In the genomic region with DNA sequence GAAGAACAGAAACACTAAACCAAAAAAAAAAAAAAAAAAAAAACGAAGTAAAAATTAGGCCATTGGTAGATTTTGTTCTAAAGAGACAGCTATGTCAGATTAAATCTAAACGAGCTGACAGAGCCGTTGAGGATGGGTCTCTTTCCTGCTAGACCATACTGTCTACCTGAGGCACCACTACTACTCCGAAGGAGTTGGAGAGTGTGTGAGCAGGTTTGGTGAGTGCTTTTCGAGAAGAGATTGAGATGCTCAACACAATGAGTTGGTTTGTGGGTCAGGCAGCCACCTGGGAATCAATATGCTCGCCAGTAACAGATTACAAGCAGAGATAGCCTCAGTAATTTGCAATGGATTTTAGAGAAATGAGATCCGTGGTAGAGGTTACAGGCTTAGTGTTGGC, we compare ENCODE assay signal across 22 cellular contexts.
DNase-seq lines count a peak whose midpoint lies in the region; ATAC-seq and TF ChIP-seq lines count a peak whose summit lies in the region.
"Had no signal": no experiment of that assay in that cellular context is flagged by ENCODE, and none has a peak within 500 bp of the region (broad histone marks: within the 10 kb centered on the region; RNA-seq: fewer than 3 reads in every experiment).

No MANE protein-coding gene starts in this region.

- H2BK5ac ChIP-seq in IMR-90 (ENCODE audit: low read depth, low read length, poor library complexity, severe bottlenecking) = peak overlapping the region; percentile 4

- H3K4me2 ChIP-seq in IMR-90 (ENCODE audit: low read depth, low read length) (no peak overlapping the region), osteoblast (ENCODE audit: insufficient read depth, low read length) (peak overlapping the region; percentile 28)

- H3K36me3 Mint-ChIP-seq in endothelial cell (ENCODE audit: low read depth, unreplicated experiment) = peaks cover 9% of the 10 kb centered on the region

- peaks cover 19% of the 10 kb centered on the region for H3K4me1 ChIP-seq in IMR-90 (ENCODE audit: control insufficient read depth, insufficient read depth, low read length)
- peaks cover 26% of the 10 kb centered on the region for H3K4me1 ChIP-seq in osteoblast (ENCODE audit: insufficient read depth, low read length)

- no peaks in the 10 kb centered on the region for H3K9me3 Mint-ChIP-seq in endothelial cell (ENCODE audit: unreplicated experiment)

- peak overlapping the region; percentile 93 for H3K27ac Mint-ChIP-seq in endothelial cell (ENCODE audit: unreplicated experiment)

- H2AFZ ChIP-seq in IMR-90 (replicated peaks; ENCODE audit: low read length, poor library complexity) = no peak overlapping the region
- peak overlapping the region; percentile 28 for H2AFZ ChIP-seq in osteoblast (ENCODE audit: low read length)

- no TSS peak for BruUV-seq in IMR-90 (replicated peaks; lab: Mats Ljungman, UMichigan)

- H4K20me1 ChIP-seq in IMR-90 (ENCODE audit: insufficient read depth, low read length) (no peaks in the 10 kb centered on the region), osteoblast (ENCODE audit: insufficient read depth, low read length) (no peaks in the 10 kb centered on the region)

- peak overlapping the region; percentile 49 for H4K5ac ChIP-seq in IMR-90 (ENCODE audit: low read depth, low read length)

- intact Hi-C loops in IMR-90 (cut with micrococcal nuclease) = no loop called here

- in situ Hi-C loops in IMR-90 (cut with MboI; ENCODE audit: low sequenced_read_pairs) = loop anchor here (25.0 kb wide), 1 partner anchor 347 kb away; no protein-coding TSS in a partner anchor

- peak overlapping the region; percentile 26 to 64; a peak in 3 of 4 replicates for H4K8ac ChIP-seq in IMR-90 (ENCODE audit: low read depth in 2 of 2, low read length in 2 of 2)

- no peak for TF ChIP-seq POLR2A in IMR-90 (IDR thresholded peaks at IDR 0.05; ENCODE audit: low read depth, low read length)

- peak overlapping the region; percentile 65 for H4K91ac ChIP-seq in IMR-90 (ENCODE audit: insufficient read depth, low read depth, low read length)

- DNase-seq in ELF-1 (ENCODE audit: low read depth, low spot score) (peak; percentile 69), IMR-90 (no peak), endothelial cell (ENCODE audit: low spot score) (no peak), osteoblast (ENCODE audit: insufficient read length, low spot score, missing footprints) (no peak), HCEC 1CT (no peak), superior temporal gyrus (ENCODE audit: extremely low spot score) (no peak)
- DNase-seq: activated CD4-positive, CD25-positive, alpha-beta regulatory T cell treated with anti-CD3 and anti-CD28 coated beads, Interleukin-2, amount 50 U/mL, for 72 hours; activated effector memory CD4-positive, alpha-beta T cell treated with anti-CD3 and anti-CD28 coated beads, Interleukin-2, amount 50 U/mL, for 16 hours; dorsolateral prefrontal cortex; midbrain; NCI-H1048; NCI-H69; nucleus accumbens; OCI-M1; right lobe of liver; stimulated activated CD4-positive, alpha-beta T cell treated with anti-CD3 and anti-CD28 coated beads, Interleukin-2, amount 100 ng/mL, for 48 hours; T-helper 9 cell had no signal

- peaks cover 6% of the 10 kb centered on the region for H3K27me3 Mint-ChIP-seq in endothelial cell (ENCODE audit: unreplicated experiment)

- H3K27me3 ChIP-seq in IMR-90 (ENCODE audit: control insufficient read depth, insufficient read depth, low read length) (no peaks in the 10 kb centered on the region), osteoblast (ENCODE audit: insufficient read depth, low read length) (no peaks in the 10 kb centered on the region)
- H3K27me3 ChIP-seq: adrenal gland, dorsolateral prefrontal cortex, right lobe of liver had no signal

- H2BK20ac ChIP-seq in IMR-90 (ENCODE audit: low read depth, low read length) = peak overlapping the region; percentile 82

- ATAC-seq in IMR-90 (ENCODE audit: low read depth) = no peak
- ATAC-seq in GM18907 (IDR thresholded peaks at IDR 0.05; ENCODE audit: unreplicated experiment) = no peak
- no peak for ATAC-seq in activated CD4-positive, CD25-positive, alpha-beta regulatory T cell treated with anti-CD3 and anti-CD28 coated beads, Interleukin-2, amount 50 U/mL, for 24 hours
- ATAC-seq: K562 had no signal

- no peaks in the 10 kb centered on the region for H3K79me2 ChIP-seq in osteoblast (ENCODE audit: insufficient read depth, low read length)

- peak overlapping the region; percentile 48; the same call in 1 of the 2 replicates for H3K18ac ChIP-seq in IMR-90 (ENCODE audit: low read depth, low read length)

- peak overlapping the region; percentile 74 for H3K14ac ChIP-seq in IMR-90 (replicated peaks; ENCODE audit: low read depth, low read length)

- peak overlapping the region; percentile 10 for H3K4me3 Mint-ChIP-seq in endothelial cell (ENCODE audit: unreplicated experiment)

- peak overlapping the region; percentile 29; the same call in 1 of the 2 replicates for H3K56ac ChIP-seq in IMR-90 (ENCODE audit: extremely low read depth, insufficient read depth, low read length)

- H3K4me1 Mint-ChIP-seq in endothelial cell (ENCODE audit: unreplicated experiment) = peaks cover 34% of the 10 kb centered on the region

- peak overlapping the region; percentile 34; the same call in 1 of the 2 replicates for H3K9ac ChIP-seq in IMR-90 (ENCODE audit: low read depth, low read length)

- H3K79me1 ChIP-seq in IMR-90 (ENCODE audit: low read depth in 1 of 2, low read length in 2 of 2) = peaks cover 8 to 25% of the 10 kb centered on the region in 2 experiments

- CTCF ChIA-PET in IMR-90 (lab: Yijun Ruan, JAX) = no interaction called here

- WGBS in IMR-90 (ENCODE audit: extremely low coverage in 2 of 2, insufficient read length in 1 of 2), 2 experiments = 70% methylated on average over 2 of the region's 7 CpGs; no CpG with 5 or more reads in 1 of the 2 experiments

- dilution Hi-C loops in IMR-90 (cut with HindIII; ENCODE audit: low sequenced_read_pairs, unreplicated experiment) = no loop called here

- H2AK9ac ChIP-seq in IMR-90 (replicated peaks; ENCODE audit: low read depth, low read length, poor library complexity) = no peak overlapping the region

- H2AK5ac ChIP-seq in IMR-90 (ENCODE audit: low read depth, low read length) = peak overlapping the region; percentile 72

- peaks cover 5% of the 10 kb centered on the region for H3K36me3 ChIP-seq in IMR-90 (ENCODE audit: control insufficient read depth, insufficient read depth, low read length)
- H3K36me3 ChIP-seq in osteoblast (ENCODE audit: insufficient read depth, low read length) = no peaks in the 10 kb centered on the region
- H3K36me3 ChIP-seq: adrenal gland had no signal

- H3K4me3 ChIP-seq in IMR-90 (ENCODE audit: insufficient read depth, low read depth, low read length) (no peak overlapping the region), osteoblast (ENCODE audit: insufficient read depth, low read length) (no peak overlapping the region)
- H3K4me3 ChIP-seq: adrenal gland, dorsolateral prefrontal cortex, K562, right lobe of liver had no signal

- H3K23ac ChIP-seq in IMR-90 (ENCODE audit: low read depth, low read length) = peak overlapping the region; percentile 13; the same call in 1 of the 2 replicates

- H3K9me1 ChIP-seq in IMR-90 (ENCODE audit: insufficient read depth, low read length) = peaks cover 15% of the 10 kb centered on the region

- POLR2A ChIA-PET in IMR-90 (lab: Charles Lee; ENCODE audit: unreplicated experiment) = no interaction called here

- no peak for TF ChIP-seq CTCF in IMR-90 (conservative IDR thresholded peaks at IDR 0.05; ENCODE audit: low read depth, low read length)
- TF ChIP-seq CTCF in endothelial cell (IDR thresholded peaks at IDR 0.05; ENCODE audit: unreplicated experiment) = no peak
- TF ChIP-seq CTCF in osteoblast (IDR thresholded peaks at IDR 0.05; ENCODE audit: extremely low read depth, low read depth, low read length) = no peak

- H3K27ac ChIP-seq in IMR-90 (ENCODE audit: insufficient read depth, low read length) (no peak overlapping the region; the same call in 1 of the 2 replicates), osteoblast (ENCODE audit: low read depth, low read length) (peak overlapping the region; percentile 32)
- H3K27ac ChIP-seq: HL-60, right lobe of liver had no signal

- peak overlapping the region; percentile 53 for H3K4ac ChIP-seq in IMR-90 (ENCODE audit: low read depth, low read length)

- H2BK120ac ChIP-seq in IMR-90 (ENCODE audit: low read depth, low read length) = peak overlapping the region; percentile 62

- H2BK15ac ChIP-seq in IMR-90 (ENCODE audit: low read depth, low read length) = peak overlapping the region; percentile 63; the same call in 2 of the 3 replicates

- 0 out of 2 replicates have a peak, but pooled peaks cover under 1% of the 10 kb centered on the region for H3K9me3 ChIP-seq in IMR-90 (ENCODE audit: control insufficient read depth, insufficient read depth, low read length)
- no peaks in the 10 kb centered on the region for H3K9me3 ChIP-seq in osteoblast (ENCODE audit: low read depth, low read length)
- H3K9me3 ChIP-seq: adrenal gland, right lobe of liver had no signal

- no peak for TF ChIP-seq RAD21 in IMR-90 (IDR thresholded peaks at IDR 0.05; ENCODE audit: low read length)

TF ChIP-seq in IMR-90, 13 proteins besides CTCF, POLR2A, EP300 and RAD21 (continues in another document):
- no peak for TF ChIP-seq NFE2L2 (IDR thresholded peaks at IDR 0.05; ENCODE audit: low read depth, low read length)
- TF ChIP-seq, protein P1, sequence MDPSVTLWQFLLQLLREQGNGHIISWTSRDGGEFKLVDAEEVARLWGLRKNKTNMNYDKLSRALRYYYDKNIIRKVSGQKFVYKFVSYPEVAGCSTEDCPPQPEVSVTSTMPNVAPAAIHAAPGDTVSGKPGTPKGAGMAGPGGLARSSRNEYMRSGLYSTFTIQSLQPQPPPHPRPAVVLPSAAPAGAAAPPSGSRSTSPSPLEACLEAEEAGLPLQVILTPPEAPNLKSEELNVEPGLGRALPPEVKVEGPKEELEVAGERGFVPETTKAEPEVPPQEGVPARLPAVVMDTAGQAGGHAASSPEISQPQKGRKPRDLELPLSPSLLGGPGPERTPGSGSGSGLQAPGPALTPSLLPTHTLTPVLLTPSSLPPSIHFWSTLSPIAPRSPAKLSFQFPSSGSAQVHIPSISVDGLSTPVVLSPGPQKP (IDR thresholded peaks at IDR 0.05; ENCODE audit: borderline replicate concordance, low read depth, low read length) = no peak
- TF ChIP-seq CEBPB (IDR thresholded peaks at IDR 0.05; ENCODE audit: low read depth, low read length) = no peak
- TF ChIP-seq, protein P2, sequence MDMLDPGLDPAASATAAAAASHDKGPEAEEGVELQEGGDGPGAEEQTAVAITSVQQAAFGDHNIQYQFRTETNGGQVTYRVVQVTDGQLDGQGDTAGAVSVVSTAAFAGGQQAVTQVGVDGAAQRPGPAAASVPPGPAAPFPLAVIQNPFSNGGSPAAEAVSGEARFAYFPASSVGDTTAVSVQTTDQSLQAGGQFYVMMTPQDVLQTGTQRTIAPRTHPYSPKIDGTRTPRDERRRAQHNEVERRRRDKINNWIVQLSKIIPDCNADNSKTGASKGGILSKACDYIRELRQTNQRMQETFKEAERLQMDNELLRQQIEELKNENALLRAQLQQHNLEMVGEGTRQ (IDR thresholded peaks at IDR 0.05; ENCODE audit: low read depth, low read length) = no peak
- no peak for TF ChIP-seq FOS (IDR thresholded peaks at IDR 0.05; ENCODE audit: low read depth, low read length)
- no peak for TF ChIP-seq SMC3 (IDR thresholded peaks at IDR 0.05; ENCODE audit: low read depth, low read length)
- TF ChIP-seq RCOR1 (IDR thresholded peaks at IDR 0.05; ENCODE audit: insufficient replicate concordance, low read length) = no peak
- no peak for TF ChIP-seq BHLHE40 (IDR thresholded peaks at IDR 0.05; ENCODE audit: low read depth, low read length)
